In the genomic region with DNA sequence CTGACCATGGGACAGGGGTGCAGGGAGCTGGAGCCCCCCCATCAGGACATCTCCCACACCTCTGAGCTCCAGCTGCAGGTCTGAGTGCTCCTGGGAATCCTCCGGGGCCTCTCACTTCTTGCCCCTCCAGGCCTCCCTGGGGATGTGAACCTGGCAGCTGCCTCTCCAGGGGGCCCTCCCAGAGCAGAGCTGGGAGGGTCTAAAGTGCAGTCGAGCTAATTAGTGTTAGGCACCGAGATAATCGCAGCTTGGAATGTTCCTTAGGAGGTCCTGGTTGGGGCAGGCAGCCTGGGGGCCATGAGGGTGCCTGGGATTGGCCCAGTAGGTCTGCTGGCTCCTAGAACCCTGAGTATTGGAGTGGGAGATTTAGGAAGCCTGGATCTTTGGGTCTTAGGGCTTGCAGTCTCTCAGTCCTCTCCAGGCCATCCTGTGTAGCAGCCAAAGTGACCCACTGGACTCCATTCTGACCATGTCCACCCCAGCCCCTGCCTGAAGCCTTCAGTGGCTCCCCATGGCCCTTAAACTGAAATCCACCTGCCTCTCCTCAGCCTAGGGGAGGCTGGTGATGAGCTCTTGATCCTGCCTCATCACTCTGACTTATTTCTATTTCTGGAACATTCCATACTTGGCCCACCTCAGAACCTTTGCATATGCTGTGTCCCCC, we compare ENCODE assay signal across 16 cellular contexts. TPM values are rescaled to one million over a fixed set of nuclear protein-coding genes. Genes with fewer than 3 reads are reported as not detected.
DNase-seq lines count a peak whose midpoint lies in the region; TF ChIP-seq lines count a peak whose summit lies in the region.
"Had no signal": no experiment of that assay in that cellular context is flagged by ENCODE, and none has a peak within 500 bp of the region (broad histone marks: within the 10 kb centered on the region; RNA-seq: fewer than 3 reads in every experiment).

No MANE protein-coding gene starts in this region.

- H3K9ac ChIP-seq in endodermal cell (ENCODE audit: extremely low read depth, low read length, poor library complexity, severe bottlenecking), result no peak overlapping the region
- no peak overlapping the region for H3K9ac ChIP-seq in SK-N-SH

- H3K27me3 Mint-ChIP-seq in endodermal cell (ENCODE audit: insufficient read depth) (no peaks in the 10 kb centered on the region), progenitor cell of endocrine pancreas (no peaks in the 10 kb centered on the region)

- H3K4me3 ChIP-seq in H7 (ENCODE audit: insufficient read depth, low read depth, low read length) (no peak overlapping the region), endodermal cell (ENCODE audit: low read length) (no peak overlapping the region), SK-N-SH (ENCODE audit: low read depth in 2 of 2, low read length in 1 of 2) (no peak overlapping the region)
- H3K4me3 ChIP-seq: body of pancreas, pancreas had no signal

- H3K4me3 Mint-ChIP-seq in endodermal cell, result no peak overlapping the region
- peak overlapping the region; percentile 33 for H3K4me3 Mint-ChIP-seq in progenitor cell of endocrine pancreas (ENCODE audit: low read depth)
- H3K4me3 Mint-ChIP-seq: activated CD8-positive, alpha-beta T cell treated with anti-CD3 and anti-CD28 coated beads for 36 hours; activated naive CD8-positive, alpha-beta T cell treated with anti-CD3 and anti-CD28 coated beads, Interleukin-2, amount 10 ng/mL, durations not matched to agents 7 days and 5 days; T-cell had no signal

- H2AFZ ChIP-seq in SK-N-SH (ENCODE audit: low read depth), result no peak overlapping the region

- no peak for TF ChIP-seq RAD21 in SK-N-SH (IDR thresholded peaks at IDR 0.05; ENCODE audit: low read length)

- H3K36me3 ChIP-seq in H7 (replicated peaks; ENCODE audit: control insufficient read depth, insufficient read depth, low read length) (no peaks in the 10 kb centered on the region), endodermal cell (ENCODE audit: control insufficient read depth, insufficient read depth, low read length) (no peaks in the 10 kb centered on the region), SK-N-SH (replicated peaks in 1 of 2; ENCODE audit: control insufficient read depth in 1 of 2, insufficient read depth in 2 of 2, low read length in 1 of 2) (no peaks in the 10 kb centered on the region)
- H3K36me3 ChIP-seq: pancreas had no signal

- H3K79me2 ChIP-seq in SK-N-SH (ENCODE audit: insufficient read depth), result no peaks in the 10 kb centered on the region

- H3K4me2 ChIP-seq in SK-N-SH, result no peak overlapping the region

- H3K4me1 ChIP-seq in endodermal cell (ENCODE audit: control insufficient read depth, insufficient read depth, low read length) (peaks cover 12% of the 10 kb centered on the region), SK-N-SH (ENCODE audit: control insufficient read depth in 1 of 2, insufficient read depth in 2 of 2, low read depth in 1 of 2, low read length in 1 of 2) (no peaks in the 10 kb centered on the region)

- POLR2A ChIA-PET in SK-N-SH (lab: Yijun Ruan, JAX), result no interaction called here

- TF ChIP-seq CTCF in endodermal cell (conservative IDR thresholded peaks at IDR 0.05) (no peak), progenitor cell of endocrine pancreas (IDR thresholded peaks at IDR 0.05; ENCODE audit: unreplicated experiment) (no peak), SK-N-SH (IDR thresholded peaks at IDR 0.05) (no peak), GM20000 (IDR thresholded peaks at IDR 0.05; ENCODE audit: extremely low read depth, missing control alignments) (no peak)

- H3K36me3 Mint-ChIP-seq in endodermal cell (ENCODE audit: low read depth) (no peaks in the 10 kb centered on the region), progenitor cell of endocrine pancreas (ENCODE audit: insufficient read depth) (no peaks in the 10 kb centered on the region)
- H3K36me3 Mint-ChIP-seq: activated naive CD8-positive, alpha-beta T cell treated with anti-CD3 and anti-CD28 coated beads, Interleukin-2, amount 10 ng/mL, durations not matched to agents 7 days and 5 days; T-cell had no signal

- TF ChIP-seq EP300 in SK-N-SH (IDR thresholded peaks at IDR 0.05; ENCODE audit: borderline replicate concordance in 1 of 2, low read depth in 1 of 2, low read length in 1 of 2), result no peak

- H3K4me1 Mint-ChIP-seq in endodermal cell (peaks cover 23% of the 10 kb centered on the region), progenitor cell of endocrine pancreas (ENCODE audit: low read depth) (peaks cover 29% of the 10 kb centered on the region)

- H3K27me3 ChIP-seq in H7 (ENCODE audit: control insufficient read depth, insufficient read depth, low read length) (no peaks in the 10 kb centered on the region), endodermal cell (ENCODE audit: control insufficient read depth, insufficient read depth, low read length, poor library complexity, severe bottlenecking) (no peaks in the 10 kb centered on the region), SK-N-SH (ENCODE audit: insufficient read depth) (no peaks in the 10 kb centered on the region)
- H3K27me3 ChIP-seq: body of pancreas, pancreas had no signal

- H3K27ac Mint-ChIP-seq in endodermal cell (peak overlapping the region; percentile 78), progenitor cell of endocrine pancreas (peak overlapping the region; percentile 96)
- H3K27ac Mint-ChIP-seq: activated CD8-positive, alpha-beta T cell treated with anti-CD3 and anti-CD28 coated beads for 36 hours; T-cell had no signal

- H4K20me1 ChIP-seq in SK-N-SH (ENCODE audit: insufficient read depth), result no peaks in the 10 kb centered on the region

- DNase-seq in H7 (peak; percentile 61), NCI-H2171 treated with DMSO at 0.1 percent for 48 hours (lab: John Stamatoyannopoulos, UW) (peak; percentile 82), endodermal cell (peak; percentile 59), progenitor cell of endocrine pancreas (ENCODE audit: low spot score, unreplicated experiment) (peak; percentile 24), NCI-H187 treated with DMSO at 0.1 percent for 48 hours (lab: John Stamatoyannopoulos, UW) (no peak), SK-N-SH (no peak), GM20000 (ENCODE audit: low spot score) (no peak)
- no peak for DNase-seq in stimulated activated CD4-positive, alpha-beta T cell treated with anti-CD3 and anti-CD28 coated beads, Interleukin-4, amount 100 ng/mL, for 24 hours
- DNase-seq: activated CD8-positive, alpha-beta T cell treated with anti-CD3 and anti-CD28 coated beads for 36 hours; activated naive CD8-positive, alpha-beta T cell treated with anti-CD3 and anti-CD28 coated beads, Interleukin-2, amount 10 ng/mL, durations not matched to agents 7 days and 5 days; body of pancreas; KG1; MV-4-11; stimulated activated CD4-positive, alpha-beta T cell treated with anti-CD3 and anti-CD28 coated beads, Interleukin-2, amount 100 ng/mL, for 48 hours; T-cell had no signal

- H3K9me3 ChIP-seq in endodermal cell (ENCODE audit: control insufficient read depth, low read length) (no peaks in the 10 kb centered on the region), SK-N-SH (no peaks in the 10 kb centered on the region)
- H3K9me3 ChIP-seq: body of pancreas, pancreas had no signal

- H3K9me3 Mint-ChIP-seq in endodermal cell (peaks cover 3% of the 10 kb centered on the region), progenitor cell of endocrine pancreas (ENCODE audit: low read depth) (no peaks in the 10 kb centered on the region)
- H3K9me3 Mint-ChIP-seq: activated CD8-positive, alpha-beta T cell treated with anti-CD3 and anti-CD28 coated beads for 36 hours; activated naive CD8-positive, alpha-beta T cell treated with anti-CD3 and anti-CD28 coated beads, Interleukin-2, amount 10 ng/mL, durations not matched to agents 7 days and 5 days had no signal

- H3K27ac ChIP-seq in endodermal cell (ENCODE audit: low read depth, low read length), result no peak overlapping the region
- H3K27ac ChIP-seq in SK-N-SH (ENCODE audit: low read depth in 2 of 2, low read length in 1 of 2), result no peak overlapping the region
- H3K27ac ChIP-seq: pancreas had no signal

- H3K9me2 ChIP-seq in SK-N-SH, result no peaks in the 10 kb centered on the region

- 56 to 58% methylated on average over 3 to 4 of the region's 4 CpGs for WGBS in endodermal cell (ENCODE audit: insufficient coverage in 1 of 2, insufficient read length in 1 of 2), 2 experiments
- 60% methylated on average over 3 of the region's 4 CpGs for WGBS in SK-N-SH (ENCODE audit: low lambda C conversion rate)

- H3F3A ChIP-seq in SK-N-SH (replicated peaks; ENCODE audit: insufficient read depth), result no peaks in the 10 kb centered on the region

- CTCF ChIA-PET in SK-N-SH (lab: Yijun Ruan, JAX), result interaction anchor here (1.5 kb wide), 1 partner anchor 31 kb away, joined by 5 read pairs; no protein-coding TSS in a partner anchor

TF ChIP-seq in SK-N-SH, 30 proteins besides CTCF, POLR2A, EP300 and RAD21:
- TF ChIP-seq, protein P1, sequence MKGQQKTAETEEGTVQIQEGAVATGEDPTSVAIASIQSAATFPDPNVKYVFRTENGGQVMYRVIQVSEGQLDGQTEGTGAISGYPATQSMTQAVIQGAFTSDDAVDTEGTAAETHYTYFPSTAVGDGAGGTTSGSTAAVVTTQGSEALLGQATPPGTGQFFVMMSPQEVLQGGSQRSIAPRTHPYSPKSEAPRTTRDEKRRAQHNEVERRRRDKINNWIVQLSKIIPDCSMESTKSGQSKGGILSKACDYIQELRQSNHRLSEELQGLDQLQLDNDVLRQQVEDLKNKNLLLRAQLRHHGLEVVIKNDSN (IDR thresholded peaks at IDR 0.05; ENCODE audit: borderline replicate concordance, low read depth), result no peak
- no peak for TF ChIP-seq NFIC (IDR thresholded peaks at IDR 0.05; ENCODE audit: borderline replicate concordance)

RNA-seq across cellular contexts. Expression of a gene that starts 26.0 kb away (rescaled TPM):
- total RNA-seq in H7 (2014; rRNA removed; shearing (Covaris generic)), result 23.5 and 23.6 TPM in 2 replicates
- 10 to 100 TPM; 14.9 to 15.1 TPM for total RNA-seq in endodermal cell
- polyA plus RNA-seq in endodermal cell (2013, experiment 1 of 2), result 11.9 TPM
- polyA plus RNA-seq in endodermal cell (2013, experiment 2 of 2), result 8.9 TPM
- total RNA-seq in progenitor cell of endocrine pancreas, result 19.6 and 21.3 TPM in 2 replicates
- 13.2 and 14.7 TPM in 2 replicates for polyA plus RNA-seq in SK-N-SH (2012; rRNA removed)
- polyA plus RNA-seq in SK-N-SH (2012; cell fraction: cytosol; rRNA removed), result 9.5 and 11.1 TPM in 2 replicates
- 28.3 and 31.7 TPM in 2 replicates for polyA plus RNA-seq in SK-N-SH (2012; cell fraction: nucleus; rRNA removed)

Comparison
In these comparisons a context has a peak if more than half of its experiments do, and no peak if none do; other contexts are left out.
1. DNase-seq: peak in H7 (single experiment), NCI-H2171 treated with DMSO at 0.1 percent for 48 hours (single experiment), endodermal cell (single experiment) and progenitor cell of endocrine pancreas (single experiment); none in NCI-H187 treated with DMSO at 0.1 percent for 48 hours (single experiment), SK-N-SH (single experiment), stimulated activated CD4-positive, alpha-beta T cell treated with anti-CD3 and anti-CD28 coated beads, Interleukin-4, amount 100 ng/mL, for 24 hours (single experiment) and GM20000 (single experiment).